Comparison of ENCODE assay signal across 12 cellular contexts in genomic region chr20:17943343-17943742, GRCh38. TPM values are rescaled to one million over a fixed set of nuclear protein-coding genes. Genes with fewer than 3 reads are reported as not detected.
DNase-seq lines count a peak whose midpoint lies in the region; ATAC-seq and TF ChIP-seq lines count a peak whose summit lies in the region.
"Had no signal": no experiment of that assay in that cellular context is flagged by ENCODE, and none has a peak within 500 bp of the region (broad histone marks: within the 10 kb centered on the region; RNA-seq: fewer than 3 reads in every experiment).

No MANE protein-coding gene starts in this region.

- peaks cover 82% of the 10 kb centered on the region for H3F3A ChIP-seq in SU-DHL-6 (ENCODE audit: insufficient read depth)

- peaks cover 58% of the 10 kb centered on the region for H4K20me1 ChIP-seq in SU-DHL-6 (ENCODE audit: low read depth, low read length)

- no peak overlapping the region for H3K9ac ChIP-seq in SU-DHL-6 (ENCODE audit: low read length)

- POLR2A ChIA-PET in MCF 10A (lab: Yijun Ruan, JAX) = no interaction called here

- intact Hi-C loops in MCF 10A (cut with micrococcal nuclease) = no loop called here

- TF ChIP-seq CTCF in SU-DHL-6 (IDR thresholded peaks at IDR 0.05; ENCODE audit: insufficient read depth, low read length, poor library complexity, severe bottlenecking) = no peak
- no peak for TF ChIP-seq CTCF in coronary artery (IDR thresholded peaks at IDR 0.05)
- no peak for TF ChIP-seq CTCF in MCF 10A (IDR thresholded peaks at IDR 0.05; ENCODE audit: unreplicated experiment)

- CTCF ChIA-PET in MCF 10A (lab: Yijun Ruan, JAX) = interaction anchor here (1.0 to 2.0 kb wide), 2 partner anchors 11 to 261 kb away, joined by 3 to 6 read pairs; no protein-coding TSS in a partner anchor

- no peak overlapping the region for H3K27ac Mint-ChIP-seq in MCF 10A (ENCODE audit: low read depth, unreplicated experiment)

- H3K79me2 ChIP-seq in SU-DHL-6 (ENCODE audit: insufficient read depth, low read length) = peaks cover 14% of the 10 kb centered on the region; the same call in 1 of the 2 replicates

- no TSS peak for BruUV-seq in MCF 10A (replicated peaks; lab: Mats Ljungman, UMichigan)

- no peaks in the 10 kb centered on the region for H3K27me3 ChIP-seq in SU-DHL-6 (ENCODE audit: low read length)
- H3K27me3 ChIP-seq: tibial nerve had no signal

- no peaks in the 10 kb centered on the region for H3K4me1 Mint-ChIP-seq in MCF 10A (ENCODE audit: insufficient read depth, unreplicated experiment)

- peaks cover 98% of the 10 kb centered on the region for H3K36me3 Mint-ChIP-seq in MCF 10A (ENCODE audit: insufficient read depth, unreplicated experiment)

- no peaks in the 10 kb centered on the region for H3K9me3 ChIP-seq in SU-DHL-6 (ENCODE audit: insufficient read depth, low read length)
- H3K9me3 ChIP-seq: tibial nerve had no signal

- ATAC-seq in GM18520 (IDR thresholded peaks at IDR 0.05; ENCODE audit: unreplicated experiment) (peak; percentile 72), GM21390 (IDR thresholded peaks at IDR 0.05; ENCODE audit: unreplicated experiment) (peak; percentile 79), HG03095 (IDR thresholded peaks at IDR 0.05; ENCODE audit: unreplicated experiment) (peak; percentile 57)
- ATAC-seq: naive thymus-derived CD4-positive, alpha-beta T cell had no signal

- H3K4me3 ChIP-seq in SU-DHL-6 (ENCODE audit: insufficient read depth, low read length, poor library complexity, severe bottlenecking) (no peak overlapping the region), coronary artery (no peak overlapping the region)
- H3K4me3 ChIP-seq: tibial nerve had no signal

- H2AFZ ChIP-seq in SU-DHL-6 (ENCODE audit: low read depth, low read length, severe bottlenecking) = no peak overlapping the region

- H3K9me2 ChIP-seq in SU-DHL-6 (replicated peaks; ENCODE audit: insufficient read depth, low read length) = no peaks in the 10 kb centered on the region

- no peaks in the 10 kb centered on the region for H3K27me3 Mint-ChIP-seq in MCF 10A (ENCODE audit: insufficient read depth, unreplicated experiment)
- H3K27me3 Mint-ChIP-seq: naive thymus-derived CD4-positive, alpha-beta T cell had no signal

- H3K4me2 ChIP-seq in SU-DHL-6 (ENCODE audit: low read depth, low read length, poor library complexity, severe bottlenecking) = no peak overlapping the region

- H3K27ac ChIP-seq in SU-DHL-6 (ENCODE audit: low read depth, low read length) (peak overlapping the region; percentile 30), coronary artery (no peak overlapping the region)
- H3K27ac ChIP-seq: tibial nerve had no signal

- DNase-seq in AG08395 (ENCODE audit: low spot score) (no peak), coronary artery (ENCODE audit: low spot score) (no peak), MCF 10A (ENCODE audit: unreplicated experiment) (no peak)
- DNase-seq in activated CD8-positive, alpha-beta memory T cell treated with anti-CD3 and anti-CD28 coated beads, Interleukin-2, amount 50 U/mL, for 4 hours = no peak
- DNase-seq: dermis blood vessel endothelial cell; stimulated activated CD4-positive, alpha-beta T cell treated with anti-CD3 and anti-CD28 coated beads, Interleukin-2, amount 100 ng/mL, for 24 hours had no signal

- no peaks in the 10 kb centered on the region for H3K9me3 Mint-ChIP-seq in MCF 10A (ENCODE audit: unreplicated experiment)

- peaks cover 56% of the 10 kb centered on the region for H3K36me3 ChIP-seq in SU-DHL-6 (ENCODE audit: low read length)

- no peak overlapping the region for H3K4me3 Mint-ChIP-seq in MCF 10A (ENCODE audit: unreplicated experiment)
- H3K4me3 Mint-ChIP-seq: naive thymus-derived CD4-positive, alpha-beta T cell had no signal

RNA-seq across cellular contexts. Expression of gene SNX5, which starts 25.3 kb away (rescaled TPM):
- total RNA-seq in MCF 10A (2022) = 108 and 170 TPM in 2 replicates

RNA-seq across cellular contexts. Expression of gene MGME1, which starts 25.5 kb away (rescaled TPM):
- 18.0 and 24.0 TPM in 2 replicates for total RNA-seq in MCF 10A (2022)
